In the genomic region with DNA sequence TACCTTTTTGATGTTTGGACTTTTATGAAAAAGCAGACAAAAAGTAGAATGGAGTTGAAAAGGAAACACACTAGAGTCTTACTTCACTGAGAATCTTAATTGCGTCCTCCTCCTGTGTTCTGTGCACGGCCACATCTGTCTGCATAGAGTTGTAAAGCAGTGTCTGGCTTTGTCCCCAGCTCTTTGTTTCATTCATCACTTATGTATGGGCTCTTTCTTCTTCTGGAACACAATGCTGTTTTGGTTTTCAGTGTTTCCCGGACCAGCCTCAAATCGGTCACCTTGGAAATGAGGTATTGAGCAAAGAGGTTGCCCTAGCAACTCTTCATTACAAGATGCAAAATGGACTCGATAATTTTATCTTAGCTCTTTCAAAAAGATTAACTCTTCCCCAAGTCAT, we compare ENCODE assay signal across 19 cellular contexts.
"Had no signal": no experiment of that assay in that cellular context is flagged by ENCODE, and none has a peak within 500 bp of the region (broad histone marks: within the 10 kb centered on the region; RNA-seq: fewer than 3 reads in every experiment).

No MANE protein-coding gene starts in this region.

- H3K4me3 Mint-ChIP-seq: activated CD4-positive, alpha-beta memory T cell treated with anti-CD3 and anti-CD28 coated beads for 36 hours; activated CD8-positive, alpha-beta memory T cell treated with anti-CD3 and anti-CD28 coated beads, Interleukin-2, amount 10 ng/mL, durations not matched to agents 7 days and 5 days; activated naive CD8-positive, alpha-beta T cell; activated T-cell treated with anti-CD3 and anti-CD28 coated beads, Interleukin-2, amount 50 U/mL, for 24 hours; natural killer cell treated with Interleukin-12 subunit alpha and Interleukin-12 subunit beta and Interleukin-15 and Interleukin-18, amount 100 ng/mL, for 72 hours; stimulated activated effector memory CD8-positive, alpha-beta T cell treated with anti-CD3 and anti-CD28 coated beads, Interleukin-12 subunit alpha, Interleukin-12 subunit beta, amount 100 ng/mL, for 72 hours; T-helper 17 cell had no signal

- FAIRE-seq: keratinocyte, pancreas had no signal

- H3K9me3 Mint-ChIP-seq: activated CD4-positive, alpha-beta memory T cell treated with anti-CD3 and anti-CD28 coated beads for 36 hours; activated T-cell treated with anti-CD3 and anti-CD28 coated beads, Interleukin-2, amount 50 U/mL, for 24 hours; natural killer cell treated with Interleukin-12 subunit alpha and Interleukin-12 subunit beta and Interleukin-15 and Interleukin-18, amount 100 ng/mL, for 72 hours; stimulated activated effector memory CD8-positive, alpha-beta T cell treated with anti-CD3 and anti-CD28 coated beads, Interleukin-12 subunit alpha, Interleukin-12 subunit beta, amount 100 ng/mL, for 72 hours had no signal

- ATAC-seq: activated CD8-positive, alpha-beta memory T cell treated with anti-CD3 and anti-CD28 coated beads, Interleukin-2, amount 10 ng/mL, durations not matched to agents 7 days and 5 days; gastrocnemius medialis; left ventricle myocardium superior; natural killer cell treated with Interleukin-12 subunit alpha and Interleukin-12 subunit beta and Interleukin-15 and Interleukin-18, amount 100 ng/mL, for 72 hours; pancreas; stimulated activated effector memory CD8-positive, alpha-beta T cell treated with anti-CD3 and anti-CD28 coated beads, Interleukin-12 subunit alpha, Interleukin-12 subunit beta, amount 100 ng/mL, for 72 hours; T-helper 17 cell had no signal

- H3K27ac Mint-ChIP-seq: activated CD4-positive, alpha-beta memory T cell treated with anti-CD3 and anti-CD28 coated beads for 36 hours; activated CD8-positive, alpha-beta memory T cell treated with anti-CD3 and anti-CD28 coated beads, Interleukin-2, amount 10 ng/mL, durations not matched to agents 7 days and 5 days; activated naive CD8-positive, alpha-beta T cell; activated T-cell treated with anti-CD3 and anti-CD28 coated beads, Interleukin-2, amount 50 U/mL, for 24 hours; natural killer cell treated with Interleukin-12 subunit alpha and Interleukin-12 subunit beta and Interleukin-15 and Interleukin-18, amount 100 ng/mL, for 72 hours; stimulated activated effector memory CD8-positive, alpha-beta T cell treated with anti-CD3 and anti-CD28 coated beads, Interleukin-12 subunit alpha, Interleukin-12 subunit beta, amount 100 ng/mL, for 72 hours; T-helper 17 cell had no signal

- H3K27ac ChIP-seq: breast epithelium, gastrocnemius medialis, pancreas, tibial nerve, vagina, WERI-Rb-1 had no signal

- DNase-seq: activated CD4-positive, alpha-beta memory T cell treated with anti-CD3 and anti-CD28 coated beads for 36 hours; activated CD8-positive, alpha-beta memory T cell treated with anti-CD3 and anti-CD28 coated beads, Interleukin-2, amount 10 ng/mL, durations not matched to agents 7 days and 5 days; activated effector memory CD4-positive, alpha-beta T cell treated with anti-CD3 and anti-CD28 coated beads, Interleukin-2, amount 50 U/mL, for 16 hours; activated T-cell treated with anti-CD3 and anti-CD28 coated beads, Interleukin-2, amount 50 U/mL, for 24 hours; dermis blood vessel endothelial cell; gastrocnemius medialis; left ventricle myocardium superior; mesenchymal stem cell; pancreas; stimulated activated CD4-positive, alpha-beta T cell treated with anti-CD3 and anti-CD28 coated beads, Interleukin-12 subunit alpha, Interleukin-12 subunit beta, amount 100 ng/mL, for 4 hours; T-helper 17 cell; WERI-Rb-1 had no signal

- H3K4me1 ChIP-seq: breast epithelium, gastrocnemius medialis, pancreas, tibial nerve, vagina had no signal

- H3K27me3 ChIP-seq: breast epithelium, gastrocnemius medialis, pancreas, tibial nerve, vagina had no signal

- H3K36me3 ChIP-seq: breast epithelium, gastrocnemius medialis, pancreas, tibial nerve, vagina, WERI-Rb-1 had no signal

- H3K9me3 ChIP-seq: breast epithelium, gastrocnemius medialis, pancreas, vagina had no signal

- H3K4me3 ChIP-seq: breast epithelium, gastrocnemius medialis, pancreas, tibial nerve, vagina had no signal

- H3K4me1 Mint-ChIP-seq: activated CD8-positive, alpha-beta memory T cell treated with anti-CD3 and anti-CD28 coated beads, Interleukin-2, amount 10 ng/mL, durations not matched to agents 7 days and 5 days; stimulated activated effector memory CD8-positive, alpha-beta T cell treated with anti-CD3 and anti-CD28 coated beads, Interleukin-12 subunit alpha, Interleukin-12 subunit beta, amount 100 ng/mL, for 72 hours had no signal
